2 cellular contexts compared by ENCODE assay signal in the genomic region with DNA sequence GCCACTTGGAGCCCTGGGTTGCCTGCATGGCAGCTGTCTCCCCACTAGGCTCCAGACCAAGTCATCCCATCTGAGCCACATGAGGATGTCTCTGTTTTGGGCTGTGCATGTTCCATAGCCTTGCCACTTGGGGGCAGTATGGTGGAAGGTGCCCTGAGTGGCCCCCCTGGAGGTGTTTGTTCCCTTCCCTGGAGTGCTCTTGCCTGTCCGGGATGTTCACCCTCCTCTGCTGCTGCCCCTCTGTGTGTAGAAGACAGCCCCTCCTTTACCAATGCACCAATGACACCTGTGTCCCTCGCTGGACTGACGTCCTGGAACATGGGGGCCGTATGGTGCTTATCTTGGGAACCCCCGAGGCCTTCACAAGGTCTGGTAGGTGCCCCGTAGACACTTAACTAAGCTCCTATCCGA.
TF ChIP-seq lines count a peak whose summit lies in the region.

No MANE protein-coding gene starts in this region.

TF ChIP-seq in IMR-90, 13 proteins besides CTCF, POLR2A, EP300 and RAD21:
- TF ChIP-seq MAFK (IDR thresholded peaks at IDR 0.05; ENCODE audit: low read depth, low read length) (no peak), SMC3 (IDR thresholded peaks at IDR 0.05; ENCODE audit: low read depth, low read length) (no peak), RFX5 (IDR thresholded peaks at IDR 0.05; ENCODE audit: low read depth, low read length) (no peak), CEBPB (IDR thresholded peaks at IDR 0.05; ENCODE audit: low read depth, low read length) (no peak), NFE2L2 (IDR thresholded peaks at IDR 0.05; ENCODE audit: low read depth, low read length) (no peak), BHLHE40 (IDR thresholded peaks at IDR 0.05; ENCODE audit: low read depth, low read length) (no peak), MXI1 (IDR thresholded peaks at IDR 0.05; ENCODE audit: borderline replicate concordance, low read depth, low read length) (no peak), RCOR1 (IDR thresholded peaks at IDR 0.05; ENCODE audit: insufficient replicate concordance, low read length) (no peak), CHD1 (IDR thresholded peaks at IDR 0.05; ENCODE audit: low read depth, low read length) (no peak), FOS (IDR thresholded peaks at IDR 0.05; ENCODE audit: low read depth, low read length) (no peak), MAZ (IDR thresholded peaks at IDR 0.05; ENCODE audit: borderline replicate concordance, low read depth, low read length) (no peak)
- TF ChIP-seq, protein P1, sequence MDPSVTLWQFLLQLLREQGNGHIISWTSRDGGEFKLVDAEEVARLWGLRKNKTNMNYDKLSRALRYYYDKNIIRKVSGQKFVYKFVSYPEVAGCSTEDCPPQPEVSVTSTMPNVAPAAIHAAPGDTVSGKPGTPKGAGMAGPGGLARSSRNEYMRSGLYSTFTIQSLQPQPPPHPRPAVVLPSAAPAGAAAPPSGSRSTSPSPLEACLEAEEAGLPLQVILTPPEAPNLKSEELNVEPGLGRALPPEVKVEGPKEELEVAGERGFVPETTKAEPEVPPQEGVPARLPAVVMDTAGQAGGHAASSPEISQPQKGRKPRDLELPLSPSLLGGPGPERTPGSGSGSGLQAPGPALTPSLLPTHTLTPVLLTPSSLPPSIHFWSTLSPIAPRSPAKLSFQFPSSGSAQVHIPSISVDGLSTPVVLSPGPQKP (IDR thresholded peaks at IDR 0.05; ENCODE audit: borderline replicate concordance, low read depth, low read length), result no peak
- TF ChIP-seq, protein P2, sequence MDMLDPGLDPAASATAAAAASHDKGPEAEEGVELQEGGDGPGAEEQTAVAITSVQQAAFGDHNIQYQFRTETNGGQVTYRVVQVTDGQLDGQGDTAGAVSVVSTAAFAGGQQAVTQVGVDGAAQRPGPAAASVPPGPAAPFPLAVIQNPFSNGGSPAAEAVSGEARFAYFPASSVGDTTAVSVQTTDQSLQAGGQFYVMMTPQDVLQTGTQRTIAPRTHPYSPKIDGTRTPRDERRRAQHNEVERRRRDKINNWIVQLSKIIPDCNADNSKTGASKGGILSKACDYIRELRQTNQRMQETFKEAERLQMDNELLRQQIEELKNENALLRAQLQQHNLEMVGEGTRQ (IDR thresholded peaks at IDR 0.05; ENCODE audit: low read depth, low read length), result no peak

TF ChIP-seq in H1, 55 proteins besides CTCF, POLR2A, EP300 and RAD21:
- TF ChIP-seq BACH1 (IDR thresholded peaks at IDR 0.05; ENCODE audit: low read length), result no peak
- TF ChIP-seq EZH2 (IDR thresholded peaks at IDR 0.05; ENCODE audit: low read depth, low read length, severe bottlenecking), result no peak
- TF ChIP-seq RXRA (IDR thresholded peaks at IDR 0.05; ENCODE audit: insufficient read depth, low read depth, low read length), result no peak
- TF ChIP-seq, protein P2 (IDR thresholded peaks at IDR 0.05; ENCODE audit: low read length), result no peak
- no peak for TF ChIP-seq EGR1 (IDR thresholded peaks at IDR 0.05; ENCODE audit: borderline replicate concordance, low read depth, low read length)
- no peak for TF ChIP-seq SP2 (IDR thresholded peaks at IDR 0.05; ENCODE audit: low read length)
- no peak for TF ChIP-seq TBP (IDR thresholded peaks at IDR 0.05; ENCODE audit: low read depth, low read length)
- TF ChIP-seq POU5F1 (IDR thresholded peaks at IDR 0.05; ENCODE audit: low read depth, low read length), result no peak
- no peak for TF ChIP-seq SP1 (IDR thresholded peaks at IDR 0.05; ENCODE audit: low read depth, low read length)
- no peak for TF ChIP-seq NANOG (IDR thresholded peaks at IDR 0.05; ENCODE audit: insufficient read depth, low read depth, low read length, poor library complexity, severe bottlenecking)
- TF ChIP-seq KDM5A (IDR thresholded peaks at IDR 0.05; ENCODE audit: low read length), result no peak
- no peak for TF ChIP-seq GABPA (IDR thresholded peaks at IDR 0.05; ENCODE audit: borderline replicate concordance, insufficient read depth, low read length)
- TF ChIP-seq CBX8 (IDR thresholded peaks at IDR 0.05; ENCODE audit: borderline replicate concordance, low read depth, low read length), result no peak
- no peak for TF ChIP-seq SP4 (IDR thresholded peaks at IDR 0.05; ENCODE audit: low read length)
- no peak for TF ChIP-seq FOSL1 (IDR thresholded peaks at IDR 0.05; ENCODE audit: insufficient read depth, low read depth, low read length)
- TF ChIP-seq, protein P3, sequence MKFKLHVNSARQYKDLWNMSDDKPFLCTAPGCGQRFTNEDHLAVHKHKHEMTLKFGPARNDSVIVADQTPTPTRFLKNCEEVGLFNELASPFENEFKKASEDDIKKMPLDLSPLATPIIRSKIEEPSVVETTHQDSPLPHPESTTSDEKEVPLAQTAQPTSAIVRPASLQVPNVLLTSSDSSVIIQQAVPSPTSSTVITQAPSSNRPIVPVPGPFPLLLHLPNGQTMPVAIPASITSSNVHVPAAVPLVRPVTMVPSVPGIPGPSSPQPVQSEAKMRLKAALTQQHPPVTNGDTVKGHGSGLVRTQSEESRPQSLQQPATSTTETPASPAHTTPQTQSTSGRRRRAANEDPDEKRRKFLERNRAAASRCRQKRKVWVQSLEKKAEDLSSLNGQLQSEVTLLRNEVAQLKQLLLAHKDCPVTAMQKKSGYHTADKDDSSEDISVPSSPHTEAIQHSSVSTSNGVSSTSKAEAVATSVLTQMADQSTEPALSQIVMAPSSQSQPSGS (IDR thresholded peaks at IDR 0.05; ENCODE audit: low read length), result no peak
- TF ChIP-seq CHD1 (IDR thresholded peaks at IDR 0.05; ENCODE audit: low read depth, low read length), result no peak
